1 cellular context compared by ENCODE assay signal in genomic region chr16:8894736-8895334, GRCh38.
TF ChIP-seq lines count a peak whose summit lies in the region.

No MANE protein-coding gene starts in this region.

TF ChIP-seq in IMR-90, 13 proteins besides CTCF, POLR2A, EP300 and RAD21 (continued from another document):
- TF ChIP-seq USF2 (IDR thresholded peaks at IDR 0.05; ENCODE audit: low read depth, low read length): no peak
